Comparison of ENCODE assay signal across 18 cellular contexts in the genomic region with DNA sequence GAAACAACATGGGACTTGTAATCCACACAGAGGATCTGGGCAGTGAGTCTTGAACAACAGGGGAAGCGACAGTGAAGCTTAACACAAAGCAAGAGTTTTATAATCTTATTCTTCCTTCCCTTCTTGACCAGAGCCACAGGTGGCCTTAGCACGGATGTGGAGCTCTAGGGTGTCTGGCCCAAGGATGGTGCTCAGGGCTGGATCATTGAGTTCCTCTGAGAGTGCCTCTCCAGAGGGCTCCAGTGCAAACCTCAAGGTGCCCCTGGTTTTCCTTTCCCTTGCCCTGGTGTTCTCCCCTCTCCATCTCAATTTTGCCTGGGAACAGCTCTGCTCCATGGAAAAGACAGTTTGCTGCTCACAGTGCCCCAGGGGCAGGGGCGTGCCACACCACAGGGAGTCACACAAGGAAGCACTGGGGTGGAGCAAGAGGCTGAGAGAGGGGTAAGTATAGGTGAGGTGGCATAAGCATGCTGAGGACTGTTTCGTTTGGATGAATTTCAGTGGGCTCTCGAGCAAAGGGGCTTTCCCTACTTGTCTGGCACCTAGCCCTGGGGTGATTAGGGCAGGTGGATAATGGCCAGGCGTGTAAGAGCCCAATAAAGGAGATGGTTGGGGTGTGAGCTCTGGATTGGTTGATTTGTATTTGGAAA.
DNase-seq lines count a peak whose midpoint lies in the region; ATAC-seq and TF ChIP-seq lines count a peak whose summit lies in the region.
"Had no signal": no experiment of that assay in that cellular context is flagged by ENCODE, and none has a peak within 500 bp of the region (broad histone marks: within the 10 kb centered on the region; RNA-seq: fewer than 3 reads in every experiment).

No MANE protein-coding gene starts in this region.

- peaks cover 3% of the 10 kb centered on the region for H3K27me3 Mint-ChIP-seq in GM23338 (ENCODE audit: insufficient read depth, low read depth, poor library complexity)

- H2AFZ ChIP-seq in GM23338 = no peak overlapping the region
- no peak overlapping the region for H2AFZ ChIP-seq in PC-9

- no peaks in the 10 kb centered on the region for H4K20me1 ChIP-seq in GM23338 (replicated peaks; ENCODE audit: insufficient read depth)
- H4K20me1 ChIP-seq in PC-9 (ENCODE audit: insufficient read depth) = no peaks in the 10 kb centered on the region

- no peaks in the 10 kb centered on the region for H3K36me3 Mint-ChIP-seq in GM23338 (ENCODE audit: low read depth)
- H3K36me3 Mint-ChIP-seq: stimulated activated effector memory CD8-positive, alpha-beta T cell treated with anti-CD3 and anti-CD28 coated beads, Interleukin-12 subunit alpha, Interleukin-12 subunit beta, amount 100 ng/mL, for 72 hours had no signal

- H3K4me2 ChIP-seq in GM23338 = no peak overlapping the region
- peak overlapping the region; percentile 41 for H3K4me2 ChIP-seq in PC-9

- DNase-seq in GM23338 (ENCODE audit: low spot score) (no peak), PC-9 (peak; percentile 52 to 72), foreskin keratinocyte (peak; percentile 12 to 52), posterior vena cava (ENCODE audit: low spot score) (peak; percentile 40), NCI-H748 treated with DMSO at 0.1 percent for 48 hours (lab: John Stamatoyannopoulos, UW) (no peak)
- DNase-seq in activated CD4-positive, CD25-positive, alpha-beta regulatory T cell treated with anti-CD3 and anti-CD28 coated beads, Interleukin-2, amount 50 U/mL, for 72 hours = no peak
- DNase-seq: activated CD4-positive, alpha-beta T cell treated with anti-CD3 and anti-CD28 coated beads for 48 hours; AML-193; dorsolateral prefrontal cortex; GOT3; left ventricle myocardium superior; NCI-H1436 treated with DMSO at 0.1 percent for 48 hours; NCI-H2227 treated with DMSO at 0.1 percent for 48 hours had no signal

- H3K9me2 ChIP-seq in GM23338 (ENCODE audit: insufficient read depth) = no peaks in the 10 kb centered on the region
- H3K9me2 ChIP-seq in PC-9 (ENCODE audit: insufficient read depth) = no peaks in the 10 kb centered on the region

- no peak overlapping the region for H3K4me3 Mint-ChIP-seq in GM23338
- H3K4me3 Mint-ChIP-seq: stimulated activated effector memory CD8-positive, alpha-beta T cell treated with anti-CD3 and anti-CD28 coated beads, Interleukin-12 subunit alpha, Interleukin-12 subunit beta, amount 100 ng/mL, for 72 hours had no signal

- TF ChIP-seq CTCF in GM23338 (conservative IDR thresholded peaks at IDR 0.05; ENCODE audit: low read depth in 2 of 2) (no peak), PC-9 (conservative IDR thresholded peaks at IDR 0.05) (no peak), foreskin keratinocyte (conservative IDR thresholded peaks at IDR 0.05) (no peak)

- BruUV-seq in PC-9 (replicated peaks; lab: Mats Ljungman, UMichigan) = no TSS peak

- no peaks in the 10 kb centered on the region for H3K79me2 ChIP-seq in GM23338 (replicated peaks; ENCODE audit: insufficient read depth)
- no peaks in the 10 kb centered on the region for H3K79me2 ChIP-seq in PC-9 (ENCODE audit: low read depth)

- H3K9me3 ChIP-seq in PC-9 (ENCODE audit: insufficient read depth, low read depth) = no peaks in the 10 kb centered on the region
- H3K9me3 ChIP-seq: thoracic aorta had no signal

- peaks cover 8% of the 10 kb centered on the region for H3K4me1 Mint-ChIP-seq in GM23338
- H3K4me1 Mint-ChIP-seq: stimulated activated effector memory CD8-positive, alpha-beta T cell treated with anti-CD3 and anti-CD28 coated beads, Interleukin-12 subunit alpha, Interleukin-12 subunit beta, amount 100 ng/mL, for 72 hours had no signal

- H3F3A ChIP-seq in GM23338 (replicated peaks; ENCODE audit: low read depth) = 0 out of 2 replicates have a peak, but pooled peaks cover 6% of the 10 kb centered on the region
- H3F3A ChIP-seq in PC-9 (ENCODE audit: insufficient read depth, low read depth) = peaks cover 6% of the 10 kb centered on the region; the same call in 1 of the 2 replicates

- no peak overlapping the region for H3K4me3 ChIP-seq in GM23338
- H3K4me3 ChIP-seq in PC-9 = no peak overlapping the region
- H3K4me3 ChIP-seq: cardiac muscle cell, dorsolateral prefrontal cortex, thoracic aorta had no signal

- POLR2A ChIA-PET in PC-9 (lab: Charles Lee; ENCODE audit: unreplicated experiment) = no interaction called here

- H3K9me3 Mint-ChIP-seq in GM23338 = no peaks in the 10 kb centered on the region
- H3K9me3 Mint-ChIP-seq: stimulated activated effector memory CD8-positive, alpha-beta T cell treated with anti-CD3 and anti-CD28 coated beads, Interleukin-12 subunit alpha, Interleukin-12 subunit beta, amount 100 ng/mL, for 72 hours had no signal

- H3K4me1 ChIP-seq in GM23338 (ENCODE audit: insufficient read depth) (no peaks in the 10 kb centered on the region), PC-9 (replicated peaks; ENCODE audit: insufficient read depth) (peaks cover 30% of the 10 kb centered on the region), foreskin keratinocyte (peaks cover 3% of the 10 kb centered on the region)

- peak; percentile 41; the same call in 2 of the 3 replicates for ATAC-seq in GM23338
- ATAC-seq in foreskin keratinocyte = peak; percentile 92
- ATAC-seq in GM19023 (IDR thresholded peaks at IDR 0.05; ENCODE audit: unreplicated experiment) = no peak
- ATAC-seq: left ventricle myocardium superior; sciatic nerve; stimulated activated effector memory CD8-positive, alpha-beta T cell treated with anti-CD3 and anti-CD28 coated beads, Interleukin-12 subunit alpha, Interleukin-12 subunit beta, amount 100 ng/mL, for 72 hours had no signal

- no peaks in the 10 kb centered on the region for H3K27me3 ChIP-seq in GM23338 (ENCODE audit: insufficient read depth)
- no peaks in the 10 kb centered on the region for H3K27me3 ChIP-seq in PC-9 (ENCODE audit: insufficient read depth, low read depth)
- H3K27me3 ChIP-seq in foreskin keratinocyte = no peaks in the 10 kb centered on the region
- H3K27me3 ChIP-seq: cardiac muscle cell, dorsolateral prefrontal cortex had no signal

- CTCF ChIA-PET in PC-9 (lab: Charles Lee) = interaction anchor here (0.6 to 0.7 kb wide), 2 partner anchors 40 to 94 kb away, joined by 3 read pairs; no protein-coding TSS in a partner anchor

- H3K27ac ChIP-seq in GM23338 (ENCODE audit: low read depth) (no peak overlapping the region), PC-9 (no peak overlapping the region), foreskin keratinocyte (no peak overlapping the region)
- H3K27ac ChIP-seq: cardiac muscle cell, thoracic aorta had no signal

- intact Hi-C loops in PC-9 (cut with micrococcal nuclease; ENCODE audit: unreplicated experiment) = no loop called here
- intact Hi-C loops in posterior vena cava (cut with DNase I) = no loop called here

- H3K27ac Mint-ChIP-seq in GM23338 = no peak overlapping the region
- H3K27ac Mint-ChIP-seq: stimulated activated effector memory CD8-positive, alpha-beta T cell treated with anti-CD3 and anti-CD28 coated beads, Interleukin-12 subunit alpha, Interleukin-12 subunit beta, amount 100 ng/mL, for 72 hours had no signal

- H3K36me3 ChIP-seq in GM23338 (ENCODE audit: insufficient read depth) (no peaks in the 10 kb centered on the region), PC-9 (ENCODE audit: low read depth) (no peaks in the 10 kb centered on the region)
- H3K36me3 ChIP-seq: cardiac muscle cell, thoracic aorta had no signal

TF ChIP-seq in GM23338, 12 proteins besides CTCF, POLR2A, EP300 and RAD21:
- TF ChIP-seq EZH2 (IDR thresholded peaks at IDR 0.05; ENCODE audit: low read depth, unreplicated experiment) = no peak
- no peak for TF ChIP-seq NANOG (IDR thresholded peaks at IDR 0.05; ENCODE audit: borderline replicate concordance)
- TF ChIP-seq EZH2phosphoT487 (IDR thresholded peaks at IDR 0.05; ENCODE audit: unreplicated experiment) = no peak
- TF ChIP-seq, protein P1, sequence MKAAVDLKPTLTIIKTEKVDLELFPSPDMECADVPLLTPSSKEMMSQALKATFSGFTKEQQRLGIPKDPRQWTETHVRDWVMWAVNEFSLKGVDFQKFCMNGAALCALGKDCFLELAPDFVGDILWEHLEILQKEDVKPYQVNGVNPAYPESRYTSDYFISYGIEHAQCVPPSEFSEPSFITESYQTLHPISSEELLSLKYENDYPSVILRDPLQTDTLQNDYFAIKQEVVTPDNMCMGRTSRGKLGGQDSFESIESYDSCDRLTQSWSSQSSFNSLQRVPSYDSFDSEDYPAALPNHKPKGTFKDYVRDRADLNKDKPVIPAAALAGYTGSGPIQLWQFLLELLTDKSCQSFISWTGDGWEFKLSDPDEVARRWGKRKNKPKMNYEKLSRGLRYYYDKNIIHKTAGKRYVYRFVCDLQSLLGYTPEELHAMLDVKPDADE (IDR thresholded peaks at IDR 0.05) = no peak
- no peak for TF ChIP-seq ZNF331 (CRISPR knock-in tag; IDR thresholded peaks at IDR 0.05; ENCODE audit: low read depth)
- TF ChIP-seq REST (IDR thresholded peaks at IDR 0.05; ENCODE audit: unreplicated experiment) = no peak
- TF ChIP-seq STAT1 (IDR thresholded peaks at IDR 0.05; ENCODE audit: unreplicated experiment) = no peak
- TF ChIP-seq JUNB (IDR thresholded peaks at IDR 0.05; ENCODE audit: unreplicated experiment) = no peak

Comparison
In these comparisons a context has a peak if more than half of its experiments do, and no peak if none do; other contexts are left out.
1. DNase-seq: peak in PC-9 (2 of 2), foreskin keratinocyte (2 of 2) and posterior vena cava (single experiment); none in GM23338 (single experiment), activated CD4-positive, CD25-positive, alpha-beta regulatory T cell treated with anti-CD3 and anti-CD28 coated beads, Interleukin-2, amount 50 U/mL, for 72 hours (single experiment) and NCI-H748 treated with DMSO at 0.1 percent for 48 hours (single experiment).